ENCODE assay signal across 1 cellular context in genomic region chr5:77971965-77972544, GRCh38.
TF ChIP-seq lines count a peak whose summit lies in the region.

No MANE protein-coding gene starts in this region.

TF ChIP-seq in GM12878, 131 proteins besides CTCF, POLR2A, EP300 and RAD21 (continued from another document):
- no peak for TF ChIP-seq SP1 (IDR thresholded peaks at IDR 0.05; ENCODE audit: low read depth, low read length)
- no peak for TF ChIP-seq ZBED1 (IDR thresholded peaks at IDR 0.05; ENCODE audit: borderline replicate concordance)
- no peak for TF ChIP-seq CBX3 (IDR thresholded peaks at IDR 0.05; ENCODE audit: borderline replicate concordance, low read depth)
- TF ChIP-seq ZNF687 (IDR thresholded peaks at IDR 0.05) = no peak
- no peak for TF ChIP-seq BRCA1 (IDR thresholded peaks at IDR 0.05; ENCODE audit: low read depth, low read length)
- TF ChIP-seq ATF3 (IDR thresholded peaks at IDR 0.05; ENCODE audit: borderline replicate concordance, extremely low read depth, low read depth, low read length) = no peak
- no peak for TF ChIP-seq HCFC1 (IDR thresholded peaks at IDR 0.05; ENCODE audit: low read length)
